In genomic region chr19:11539495-11540365, GRCh38 we compare ENCODE assay signal across 10 cellular contexts. TPM values are rescaled to one million over a fixed set of nuclear protein-coding genes. Genes with fewer than 3 reads are reported as not detected.
DNase-seq lines count a peak whose midpoint lies in the region; ATAC-seq lines count a peak whose summit lies in the region.
"Had no signal": no experiment of that assay in that cellular context is flagged by ENCODE, and none has a peak within 500 bp of the region (broad histone marks: within the 10 kb centered on the region; RNA-seq: fewer than 3 reads in every experiment).

No MANE protein-coding gene starts in this region.

- H3K4me2 ChIP-seq in trophoblast cell (ENCODE audit: low read length), result peak overlapping the region; percentile 70

- H3K18ac ChIP-seq in trophoblast cell (ENCODE audit: low read length), result peak overlapping the region; percentile 87

- H3K9ac ChIP-seq in SK-N-MC (ENCODE audit: insufficient read length) (peak overlapping the region; percentile 66), trophoblast cell (ENCODE audit: low read length) (peak overlapping the region; percentile 90)

- peak overlapping the region; percentile 88 for H3K14ac ChIP-seq in trophoblast cell (ENCODE audit: low read length)

- peak overlapping the region; percentile 91 for H3K4ac ChIP-seq in trophoblast cell (ENCODE audit: low read depth, low read length)

- peak overlapping the region; percentile 90 for H2BK5ac ChIP-seq in trophoblast cell (ENCODE audit: low read depth, low read length, poor library complexity)

- H3K36me3 ChIP-seq in CD8-positive, alpha-beta memory T cell (ENCODE audit: insufficient read depth, low read length), result no peaks in the 10 kb centered on the region
- H3K36me3 ChIP-seq in SK-N-MC (ENCODE audit: insufficient read depth, low read length) (no peaks in the 10 kb centered on the region), trophoblast cell (ENCODE audit: control insufficient read depth in 1 of 2, insufficient read depth in 2 of 2, low read length in 2 of 2) (peaks cover 22% of the 10 kb centered on the region in 2 experiments)

- H3K79me1 ChIP-seq in trophoblast cell (ENCODE audit: low read length), result peaks cover 29% of the 10 kb centered on the region

- intact Hi-C loops in left cardiac atrium (cut with DNase I), result no loop called here

- CTCF ChIA-PET in CD8-positive, alpha-beta memory T cell (lab: Charles Lee), result no interaction called here

- peaks cover 10 to 16% (median 10%) of the 10 kb centered on the region in 3 donors for H3K4me1 Mint-ChIP-seq in CD8-positive, alpha-beta memory T cell

- peak overlapping the region; percentile 92 for H2AK5ac ChIP-seq in trophoblast cell (ENCODE audit: low read length)

- no peak overlapping the region for H3K4me3 ChIP-seq in CD8-positive, alpha-beta memory T cell (ENCODE audit: low read length)
- H3K4me3 ChIP-seq in SK-N-MC (peak overlapping the region; percentile 75), trophoblast cell (ENCODE audit: low read depth, low read length) (peak overlapping the region; percentile 75)

- H3K4me1 ChIP-seq in CD8-positive, alpha-beta memory T cell (ENCODE audit: insufficient read depth, low read length), result peaks cover 14% of the 10 kb centered on the region
- H3K4me1 ChIP-seq in trophoblast cell (ENCODE audit: control insufficient read depth in 1 of 2, insufficient read depth in 2 of 2, low read length in 2 of 2), result peaks cover 17 to 21% of the 10 kb centered on the region in 2 experiments

- H3K9me3 ChIP-seq in CD8-positive, alpha-beta memory T cell (ENCODE audit: low read length), result no peaks in the 10 kb centered on the region
- H3K9me3 ChIP-seq in SK-N-MC (ENCODE audit: low read depth, low read length) (no peaks in the 10 kb centered on the region), trophoblast cell (ENCODE audit: insufficient read depth, low read depth, low read length) (no peaks in the 10 kb centered on the region)

- H4K12ac ChIP-seq in trophoblast cell (ENCODE audit: low read depth, low read length), result peak overlapping the region; percentile 61

- ATAC-seq in left cardiac atrium (peak; percentile 64 to 66), GM19395 (IDR thresholded peaks at IDR 0.05; ENCODE audit: unreplicated experiment) (no peak), GM21515 (IDR thresholded peaks at IDR 0.05; ENCODE audit: unreplicated experiment) (no peak)

- no CpG with 5 or more reads among the region's 36 CpGs for WGBS in trophoblast cell (ENCODE audit: extremely low coverage, insufficient coverage, insufficient read length)

- H3K4me3 Mint-ChIP-seq in CD8-positive, alpha-beta memory T cell, result no peak overlapping the region

- no peak for DNase-seq in CD8-positive, alpha-beta memory T cell
- DNase-seq in SK-N-MC (ENCODE audit: low read depth, low spot score), result no peak
- peak; percentile 56 for DNase-seq in left cardiac atrium
- no peak for DNase-seq in trophoblast cell
- DNase-seq in NCI-H1105 treated with DMSO at 0.1 percent for 48 hours (lab: John Stamatoyannopoulos, UW), result no peak
- DNase-seq in NCI-H1436 (lab: John Stamatoyannopoulos, UW), result no peak
- DNase-seq: activated naive CD4-positive, alpha-beta T cell treated with Interleukin-2 at 50 U/mL for 16 hours; NCI-H1694 treated with DMSO at 0.1 percent for 48 hours had no signal

- H3K79me2 ChIP-seq in trophoblast cell (ENCODE audit: control insufficient read depth, insufficient read depth, low read length, poor library complexity), result peaks cover 20% of the 10 kb centered on the region

- H3K9me3 Mint-ChIP-seq in CD8-positive, alpha-beta memory T cell, result no peaks in the 10 kb centered on the region

- H3K23ac ChIP-seq in trophoblast cell (ENCODE audit: low read length), result peak overlapping the region; percentile 10

- peak overlapping the region; percentile 63 for H2AFZ ChIP-seq in trophoblast cell (ENCODE audit: insufficient read depth, low read length, poor library complexity)

- H2BK12ac ChIP-seq in trophoblast cell (ENCODE audit: low read length), result peak overlapping the region; percentile 84

- H4K91ac ChIP-seq in trophoblast cell (ENCODE audit: low read depth, low read length), result peak overlapping the region; percentile 87

- no peaks in the 10 kb centered on the region for H3K36me3 Mint-ChIP-seq in CD8-positive, alpha-beta memory T cell

- peaks cover 5% of the 10 kb centered on the region for H3K27me3 ChIP-seq in CD8-positive, alpha-beta memory T cell (ENCODE audit: insufficient read depth, low read length, poor library complexity, severe bottlenecking)
- no peaks in the 10 kb centered on the region for H3K27me3 ChIP-seq in trophoblast cell (ENCODE audit: insufficient read depth, low read length)

- peaks cover 16 to 25% of the 10 kb centered on the region in 2 donors for H3K27me3 Mint-ChIP-seq in CD8-positive, alpha-beta memory T cell

- peak overlapping the region; percentile 72 for H4K8ac ChIP-seq in trophoblast cell (ENCODE audit: low read depth, low read length)

- H2BK120ac ChIP-seq in trophoblast cell (ENCODE audit: insufficient read depth, low read length, poor library complexity), result peak overlapping the region; percentile 79

- no peak overlapping the region for H3K27ac Mint-ChIP-seq in CD8-positive, alpha-beta memory T cell

- peak overlapping the region; percentile 57 for H3K27ac ChIP-seq in CD8-positive, alpha-beta memory T cell (ENCODE audit: low read depth, low read length)
- H3K27ac ChIP-seq in SK-N-MC (no peak overlapping the region), trophoblast cell (ENCODE audit: low read depth, low read length) (peak overlapping the region; percentile 91)

- POLR2A ChIA-PET in CD8-positive, alpha-beta memory T cell (lab: Charles Lee), result no interaction called here

RNA-seq across cellular contexts. Expression of gene CNN1, which starts 1.1 kb away (rescaled TPM):
- not detected for total RNA-seq in CD8-positive, alpha-beta memory T cell
- not detected for polyA plus RNA-seq in CD8-positive, alpha-beta memory T cell
- total RNA-seq in left cardiac atrium, result 100 to 1,000 TPM; 159 to 208 TPM
- polyA plus RNA-seq in trophoblast cell (2013), result 139 and 140 TPM in 2 replicates

RNA-seq across cellular contexts. Expression of gene ECSIT, which starts 10.8 kb away (rescaled TPM):
- 10 to 100 TPM; 59.6 to 61.0 TPM for total RNA-seq in CD8-positive, alpha-beta memory T cell
- polyA plus RNA-seq in CD8-positive, alpha-beta memory T cell, result 31.4 TPM
- total RNA-seq in left cardiac atrium, result 100 to 1,000 TPM in 1 of 2 donors, 10 to 100 TPM in 1; 99.4 to 105 TPM
- 20.3 and 22.0 TPM in 2 replicates for polyA plus RNA-seq in trophoblast cell (2013)

RNA-seq across cellular contexts. Expression of gene ELOF1, which starts 19.3 kb away (rescaled TPM):
- total RNA-seq in CD8-positive, alpha-beta memory T cell, result 10 to 100 TPM; 61.7 to 62.7 TPM
- polyA plus RNA-seq in CD8-positive, alpha-beta memory T cell, result 91.7 TPM
- total RNA-seq in left cardiac atrium, result 10 to 100 TPM; 36.8 to 37.2 TPM
- 68.7 and 69.1 TPM in 2 replicates for polyA plus RNA-seq in trophoblast cell (2013)

RNA-seq across cellular contexts. Expression of gene ZNF653, which starts 34.1 kb away (rescaled TPM):
- total RNA-seq in CD8-positive, alpha-beta memory T cell, result 10 to 100 TPM; 12.6 to 13.3 TPM
- 5.1 TPM for polyA plus RNA-seq in CD8-positive, alpha-beta memory T cell
- total RNA-seq in left cardiac atrium, result 1 to 10 TPM; 3.7 to 4.9 TPM
- polyA plus RNA-seq in trophoblast cell (2013), result 5.9 and 6.1 TPM in 2 replicates

RNA-seq across cellular contexts. Expression of gene ACP5, which starts 37.7 kb away (rescaled TPM):
- 1 to 10 TPM; 5.7 TPM for total RNA-seq in CD8-positive, alpha-beta memory T cell
- 11.8 TPM for polyA plus RNA-seq in CD8-positive, alpha-beta memory T cell
- 1 to 10 TPM; 4.5 to 5.4 TPM for total RNA-seq in left cardiac atrium
- 0.66 and 0.76 TPM in 2 replicates for polyA plus RNA-seq in trophoblast cell (2013)

Comparison
In these comparisons a context has a peak if more than half of its experiments do, and no peak if none do; other contexts are left out.
1. ATAC-seq: peak in left cardiac atrium (2 of 2); none in GM19395 (single experiment) and GM21515 (single experiment).
2. RNA of gene CNN1, which starts 1.1 kb away (total RNA-seq): 159 to 208 TPM in left cardiac atrium; not detected in CD8-positive, alpha-beta memory T cell; every median in the first group is over 100 times any median in the second.